Comparison of ENCODE assay signal across 9 cellular contexts in genomic region chr12:51171884-51172514, GRCh38. TPM values are rescaled to one million over a fixed set of nuclear protein-coding genes. Genes with fewer than 3 reads are reported as not detected.
DNase-seq lines count a peak whose midpoint lies in the region; ATAC-seq and TF ChIP-seq lines count a peak whose summit lies in the region.
"Had no signal": no experiment of that assay in that cellular context is flagged by ENCODE, and none has a peak within 500 bp of the region (broad histone marks: within the 10 kb centered on the region; RNA-seq: fewer than 3 reads in every experiment).

No MANE protein-coding gene starts in this region.

- H3K36me3 ChIP-seq in right lobe of liver: no peaks in the 10 kb centered on the region

- H3K4me3 Mint-ChIP-seq in CD4-positive, alpha-beta T cell: no peak overlapping the region

- ATAC-seq in CD4-positive, alpha-beta T cell (ENCODE audit: poor library complexity): no peak
- ATAC-seq in GM21528 (IDR thresholded peaks at IDR 0.05; ENCODE audit: low FRiP score, unreplicated experiment) (peak; percentile 9), right lobe of liver (peak; percentile 5 to 19 (median 11))

- no peaks in the 10 kb centered on the region for H3K9me3 Mint-ChIP-seq in CD4-positive, alpha-beta T cell
- H3K9me3 Mint-ChIP-seq: naive thymus-derived CD8-positive, alpha-beta T cell had no signal

- no peaks in the 10 kb centered on the region for H3K27me3 Mint-ChIP-seq in CD4-positive, alpha-beta T cell
- H3K27me3 Mint-ChIP-seq: naive thymus-derived CD8-positive, alpha-beta T cell had no signal

- CTCF ChIA-PET in CD4-positive, alpha-beta T cell (lab: Charles Lee): interaction anchor here (1.5 kb wide), 1 partner anchor 45 kb away, joined by 3 read pairs; the partner anchor contains the start of gene POU6F1

- intact Hi-C loops in CD4-positive, alpha-beta T cell (cut with DNase I, micrococcal nuclease): loop anchor here (2.0 to 5.0 kb wide), 4 partner anchors 45 to 89 kb away; partner anchors contain the start of genes DAZAP2 (in 2 of the 2), CSRNP2 (in 1 of the 2) and POU6F1 (in 1 of the 2)
- intact Hi-C loops in right lobe of liver (cut with DNase I): no loop called here

- peak in 1 of 10 experiments; percentile 6 for DNase-seq in CD4-positive, alpha-beta T cell
- DNase-seq in NCI-H69 (lab: John Stamatoyannopoulos, UW) (peak; percentile 63), right lobe of liver (no peak), DMS114 treated with DMSO at 0.1 percent for 48 hours (lab: John Stamatoyannopoulos, UW; ENCODE audit: unreplicated experiment) (no peak), NCI-H1694 treated with DMSO at 0.1 percent for 48 hours (lab: John Stamatoyannopoulos, UW) (no peak), cerebellar nuclear complex (lab: John Stamatoyannopoulos, UW) (no peak)
- DNase-seq in central memory CD4-positive, alpha-beta T cell: peak; percentile 4

- peak overlapping the region; percentile 65 to 72 (median 66) for H3K4me3 ChIP-seq in right lobe of liver

- 6% methylated on average over 16 of the region's 16 CpGs for WGBS in right lobe of liver (ENCODE audit: insufficient coverage, low coverage, low lambda C conversion rate, missing lambda C conversion rate)

- H3K27ac ChIP-seq in CD4-positive, alpha-beta T cell (ENCODE audit: low read depth, low read length): peak overlapping the region; percentile 91
- peak overlapping the region; percentile 94 to 100 (median 95) for H3K27ac ChIP-seq in right lobe of liver

- no peak for TF ChIP-seq CTCF in CD4-positive, alpha-beta T cell (IDR thresholded peaks at IDR 0.05)
- TF ChIP-seq CTCF in right lobe of liver (IDR thresholded peaks at IDR 0.05): no peak

- no peaks in the 10 kb centered on the region for H3K36me3 Mint-ChIP-seq in CD4-positive, alpha-beta T cell (ENCODE audit: low read depth)

- H3K27me3 ChIP-seq in CD4-positive, alpha-beta T cell (ENCODE audit: control insufficient read depth, insufficient read depth, low read length): no peaks in the 10 kb centered on the region
- no peaks in the 10 kb centered on the region for H3K27me3 ChIP-seq in right lobe of liver

- H3K4me1 Mint-ChIP-seq in CD4-positive, alpha-beta T cell (ENCODE audit: low read depth): peaks cover 24% of the 10 kb centered on the region

- no peak overlapping the region for H3K27ac Mint-ChIP-seq in CD4-positive, alpha-beta T cell

- TF ChIP-seq POLR2A in right lobe of liver (IDR thresholded peaks at IDR 0.05): no peak

- POLR2A ChIA-PET in CD4-positive, alpha-beta T cell (lab: Charles Lee): interaction anchor here (0.6 to 1.8 kb wide), 4 partner anchors 46 to 276 kb away, joined by 3 to 15 read pairs (median 4); partner anchors contain the start of genes DAZAP2 and POU6F1

- peaks cover 0 to 5% (median 2%) of the 10 kb centered on the region in 4 donors for H3K4me1 ChIP-seq in right lobe of liver

- no peaks in the 10 kb centered on the region for H3K9me3 ChIP-seq in CD4-positive, alpha-beta T cell (ENCODE audit: control insufficient read depth, low read length)
- no peaks in the 10 kb centered on the region for H3K9me3 ChIP-seq in right lobe of liver

RNA-seq across cellular contexts. Expression of gene TFCP2, which starts 0.9 kb away (rescaled TPM):
- total RNA-seq in CD4-positive, alpha-beta T cell: 10 to 100 TPM in 1 of 2 experiments, 1 to 10 TPM in 1; 9.4 to 11.7 TPM
- 1 to 10 TPM; 6.3 to 9.4 (median 7.3) TPM for total RNA-seq in right lobe of liver

RNA-seq across cellular contexts. Expression of gene POU6F1, which starts 45.9 kb away (rescaled TPM):
- total RNA-seq in CD4-positive, alpha-beta T cell: 10 to 100 TPM; 31.7 to 36.8 TPM
- 1 to 10 TPM; 2.5 to 7.0 (median 3.6) TPM for total RNA-seq in right lobe of liver

Comparison
In these comparisons a context has a peak if more than half of its experiments do, and no peak if none do; other contexts are left out.
1. DNase-seq: peak in NCI-H69 (single experiment) and central memory CD4-positive, alpha-beta T cell (single experiment); none in right lobe of liver (0 of 3), DMS114 treated with DMSO at 0.1 percent for 48 hours (single experiment), NCI-H1694 treated with DMSO at 0.1 percent for 48 hours (single experiment) and cerebellar nuclear complex (0 of 2).
2. RNA of gene POU6F1, which starts 45.9 kb away (total RNA-seq): 31.7 to 36.8 TPM in CD4-positive, alpha-beta T cell; 2.5 to 7.0 TPM in right lobe of liver; every median in the first group is over 4 times any median in the second.
3. intact Hi-C loops: an anchor here in CD4-positive, alpha-beta T cell (2.0 to 5.0 kb wide); none called in right lobe of liver.